25 cellular contexts compared by ENCODE assay signal in genomic region chrX:10049246-10049645, GRCh38.
DNase-seq lines count a peak whose midpoint lies in the region; ATAC-seq and TF ChIP-seq lines count a peak whose summit lies in the region.
"Had no signal": no experiment of that assay in that cellular context is flagged by ENCODE, and none has a peak within 500 bp of the region (broad histone marks: within the 10 kb centered on the region; RNA-seq: fewer than 3 reads in every experiment).

No MANE protein-coding gene starts in this region.

- TF ChIP-seq CTCF in heart right ventricle (IDR thresholded peaks at IDR 0.05) (no peak), endothelial cell (IDR thresholded peaks at IDR 0.05; ENCODE audit: unreplicated experiment) (no peak), upper lobe of right lung (IDR thresholded peaks at IDR 0.05) (no peak), H9 (conservative IDR thresholded peaks at IDR 0.05) (no peak)

- peaks cover 31% of the 10 kb centered on the region for H3K4me1 Mint-ChIP-seq in endothelial cell (ENCODE audit: unreplicated experiment)
- peaks cover 57 to 60% of the 10 kb centered on the region in 2 experiments for H3K4me1 Mint-ChIP-seq in H9
- H3K4me1 Mint-ChIP-seq: activated naive CD4-positive, alpha-beta T cell treated with anti-CD3 and anti-CD28 coated beads, Interleukin-2, amount 50 U/mL, for 24 hours had no signal

- H3K4ac ChIP-seq in H9 (ENCODE audit: low read depth, low read length), result no peak overlapping the region

- no peak overlapping the region for H2AK5ac ChIP-seq in H9 (ENCODE audit: insufficient read length, low read length)

- H3K4me3 ChIP-seq in heart right ventricle, result no peak overlapping the region
- no peak overlapping the region for H3K4me3 ChIP-seq in iPS-20b (ENCODE audit: low read length)
- no peak overlapping the region for H3K4me3 ChIP-seq in upper lobe of right lung
- H3K4me3 ChIP-seq: mucosa of descending colon, SJCRH30 had no signal

- H4K91ac ChIP-seq in H9 (ENCODE audit: insufficient read length, low read depth, low read length), result no peak overlapping the region

- H3K79me1 ChIP-seq in H9 (ENCODE audit: insufficient read depth, low read depth, low read length, poor library complexity, severe bottlenecking), result no peaks in the 10 kb centered on the region

- intact Hi-C loops in heart right ventricle (cut with DNase I), result loop anchor here in 1 of 10 donors (5.0 kb wide), 1 partner anchor 37 kb away; no protein-coding TSS in a partner anchor
- intact Hi-C loops in Right ventricle myocardium inferior (cut with DNase I), result no loop called here
- intact Hi-C loops in upper lobe of right lung (cut with DNase I), result no loop called here

- H2BK12ac ChIP-seq in H9 (ENCODE audit: insufficient read length, low read depth, low read length), result no peak overlapping the region

- H3K4me2 ChIP-seq in H9 (ENCODE audit: insufficient read depth, insufficient read length, low read length), result no peak overlapping the region

- H3T11ph ChIP-seq in H9 (ENCODE audit: low read length), result no peak overlapping the region

- peak overlapping the region in 6 of 10 donors; percentile 7 to 77 (median 53) for H3K27ac ChIP-seq in heart right ventricle
- peak overlapping the region; percentile 92 for H3K27ac ChIP-seq in iPS-20b (ENCODE audit: low read length)
- H3K27ac ChIP-seq in upper lobe of right lung, result peak overlapping the region; percentile 42
- no peak overlapping the region for H3K27ac ChIP-seq in H9 (ENCODE audit: insufficient read length, low read depth, low read length)
- H3K27ac ChIP-seq: SJCRH30, WERI-Rb-1 had no signal

- 58 to 60% methylated on average over 3 of the region's 3 CpGs for WGBS in heart right ventricle, 2 donors
- WGBS in H9 (ENCODE audit: extremely low coverage, insufficient read length, low lambda C conversion rate), result no CpG with 5 or more reads among the region's 3 CpGs

- DNase-seq in heart right ventricle (no peak), Right ventricle myocardium inferior (ENCODE audit: missing footprints) (no peak), endothelial cell (ENCODE audit: low spot score) (no peak), upper lobe of right lung (no peak), putamen (ENCODE audit: low spot score) (no peak), NCI-H2196 (lab: John Stamatoyannopoulos, UW; ENCODE audit: unreplicated experiment) (no peak), H9 (no peak)
- DNase-seq: 8988T; activated CD4-positive, alpha-beta T cell treated with anti-CD3 and anti-CD28 coated beads for 48 hours; AML-193; CD4-positive, alpha-beta memory T cell; effector CD8-positive, alpha-beta T cell; islet precursor cell; mucosa of descending colon; natural killer cell; NCI-H1048; NCI-H1694 treated with DMSO at 0.1 percent for 48 hours; SW 1271; WERI-Rb-1 had no signal

- H3K36me3 ChIP-seq in heart right ventricle, result no peaks in the 10 kb centered on the region
- no peaks in the 10 kb centered on the region for H3K36me3 ChIP-seq in iPS-20b (ENCODE audit: insufficient read depth, low read depth, low read length)
- H3K36me3 ChIP-seq in upper lobe of right lung, result no peaks in the 10 kb centered on the region
- H3K36me3 ChIP-seq: SJCRH30, WERI-Rb-1 had no signal

- no peak overlapping the region for H2BK20ac ChIP-seq in H9 (ENCODE audit: low read depth, low read length, poor library complexity, severe bottlenecking)

- no peak overlapping the region for H2AFZ ChIP-seq in H9 (ENCODE audit: low read length)

- H4K20me1 ChIP-seq in H9 (ENCODE audit: control insufficient read depth, insufficient read depth, insufficient read length), result no peaks in the 10 kb centered on the region

- H3K27me3 Mint-ChIP-seq in endothelial cell (ENCODE audit: unreplicated experiment) (peaks cover 4% of the 10 kb centered on the region), H9 (ENCODE audit: low read depth) (no peaks in the 10 kb centered on the region)
- H3K27me3 Mint-ChIP-seq: activated naive CD4-positive, alpha-beta T cell treated with anti-CD3 and anti-CD28 coated beads, Interleukin-2, amount 50 U/mL, for 24 hours; CD4-positive, alpha-beta memory T cell; stimulated activated memory B cell treated with anti-CD40 and anti-IgM and Interleukin-4, amounts not matched to agents 10 μg/mL and 1 μg/mL and 100 μg/mL, for 72 hours had no signal

- H3K9me3 ChIP-seq in heart right ventricle (no peaks in the 10 kb centered on the region), iPS-20b (ENCODE audit: insufficient read depth, low read depth, low read length) (no peaks in the 10 kb centered on the region), upper lobe of right lung (no peaks in the 10 kb centered on the region), H9 (ENCODE audit: control insufficient read depth, low read depth, low read length) (no peaks in the 10 kb centered on the region)
- H3K9me3 ChIP-seq: mucosa of descending colon, SJCRH30 had no signal

- no peak overlapping the region for H3K18ac ChIP-seq in H9 (ENCODE audit: insufficient read length, low read depth, low read length)

- H3K4me3 Mint-ChIP-seq in endothelial cell (ENCODE audit: unreplicated experiment), result no peak overlapping the region
- no peak overlapping the region for H3K4me3 Mint-ChIP-seq in H9
- H3K4me3 Mint-ChIP-seq: activated naive CD4-positive, alpha-beta T cell treated with anti-CD3 and anti-CD28 coated beads, Interleukin-2, amount 50 U/mL, for 24 hours; CD4-positive, alpha-beta memory T cell; natural killer cell; stimulated activated memory B cell treated with anti-CD40 and anti-IgM and Interleukin-4, amounts not matched to agents 10 μg/mL and 1 μg/mL and 100 μg/mL, for 72 hours had no signal

- ATAC-seq in heart right ventricle (no peak), Right ventricle myocardium inferior (no peak), upper lobe of right lung (no peak)
- ATAC-seq: esophagus mucosa; mucosa of descending colon; natural killer cell; stimulated activated memory B cell treated with anti-CD40 and anti-IgM and Interleukin-4, amounts not matched to agents 10 μg/mL and 1 μg/mL and 100 μg/mL, for 72 hours had no signal

- H3K36me3 Mint-ChIP-seq in endothelial cell (ENCODE audit: low read depth, unreplicated experiment) (peaks cover 3% of the 10 kb centered on the region), H9 (ENCODE audit: insufficient read depth in 1 of 3, low read depth in 3 of 3) (peaks cover 0 to 4% (median 1%) of the 10 kb centered on the region in 3 experiments; a peak in 4 of 7 replicates)
- H3K36me3 Mint-ChIP-seq: activated naive CD4-positive, alpha-beta T cell treated with anti-CD3 and anti-CD28 coated beads, Interleukin-2, amount 50 U/mL, for 24 hours; CD4-positive, alpha-beta memory T cell; natural killer cell; stimulated activated memory B cell treated with anti-CD40 and anti-IgM and Interleukin-4, amounts not matched to agents 10 μg/mL and 1 μg/mL and 100 μg/mL, for 72 hours had no signal

- H3K14ac ChIP-seq in H9 (ENCODE audit: insufficient read depth, low read length), result no peak overlapping the region

- no peak overlapping the region for H3K9ac ChIP-seq in iPS-20b (ENCODE audit: low read depth, low read length)
- no peak overlapping the region for H3K9ac ChIP-seq in H9 (ENCODE audit: extremely low read depth, insufficient read length, low read length)

- H3K4me1 ChIP-seq in heart right ventricle (peaks cover 0 to 97% (median 76%) of the 10 kb centered on the region in 9 donors), iPS-20b (ENCODE audit: insufficient read depth, low read length) (peaks cover 33% of the 10 kb centered on the region), upper lobe of right lung (peaks cover 26% of the 10 kb centered on the region), H9 (ENCODE audit: insufficient read depth, low read length) (peaks cover 23% of the 10 kb centered on the region)

- H2BK5ac ChIP-seq in H9 (ENCODE audit: insufficient read length, low read length), result no peak overlapping the region

- H2BK120ac ChIP-seq in H9 (ENCODE audit: low read depth, low read length, poor library complexity, severe bottlenecking), result no peak overlapping the region

- H3K9me3 Mint-ChIP-seq in endothelial cell (ENCODE audit: unreplicated experiment), result no peaks in the 10 kb centered on the region
- peaks cover 42 to 49% of the 10 kb centered on the region in 2 experiments for H3K9me3 Mint-ChIP-seq in H9
- H3K9me3 Mint-ChIP-seq: activated naive CD4-positive, alpha-beta T cell treated with anti-CD3 and anti-CD28 coated beads, Interleukin-2, amount 50 U/mL, for 24 hours; activated T-helper 2 cell treated with anti-CD3 and anti-CD28 coated beads, Interferon-gamma antibody, Interleukin-2, Interleukin-4, amounts not matched to agents 10 μg/mL and 5 μg/mL and 100 μg/mL, durations not matched to agents 14 hours and 24 hours and 36 hours; CD4-positive, alpha-beta memory T cell; natural killer cell; stimulated activated memory B cell treated with anti-CD40 and anti-IgM and Interleukin-4, amounts not matched to agents 10 μg/mL and 1 μg/mL and 100 μg/mL, for 72 hours had no signal

- H3K56ac ChIP-seq in H9 (ENCODE audit: insufficient read length, low read depth, low read length), result no peak overlapping the region

- no peak overlapping the region for H2BK15ac ChIP-seq in H9 (ENCODE audit: low read depth, low read length)

- peak overlapping the region; percentile 30 for H3K27ac Mint-ChIP-seq in endothelial cell (ENCODE audit: unreplicated experiment)
- H3K27ac Mint-ChIP-seq in H9, result peak overlapping the region in 1 of 3 experiments; percentile 91; a peak in 1 of 7 replicates
- H3K27ac Mint-ChIP-seq: activated naive CD4-positive, alpha-beta T cell treated with anti-CD3 and anti-CD28 coated beads, Interleukin-2, amount 50 U/mL, for 24 hours; activated T-helper 2 cell treated with anti-CD3 and anti-CD28 coated beads, Interferon-gamma antibody, Interleukin-2, Interleukin-4, amounts not matched to agents 10 μg/mL and 5 μg/mL and 100 μg/mL, durations not matched to agents 14 hours and 24 hours and 36 hours; CD4-positive, alpha-beta memory T cell; natural killer cell; stimulated activated memory B cell treated with anti-CD40 and anti-IgM and Interleukin-4, amounts not matched to agents 10 μg/mL and 1 μg/mL and 100 μg/mL, for 72 hours had no signal

- H3K27me3 ChIP-seq in heart right ventricle (peaks cover 0 to 3% (median 0%) of the 10 kb centered on the region in 7 donors), iPS-20b (ENCODE audit: insufficient read depth, low read length) (no peaks in the 10 kb centered on the region), upper lobe of right lung (no peaks in the 10 kb centered on the region), H9 (ENCODE audit: insufficient read depth, low read length) (no peaks in the 10 kb centered on the region)
- H3K27me3 ChIP-seq: SJCRH30 had no signal

- no peak overlapping the region for H4K5ac ChIP-seq in H9 (ENCODE audit: insufficient read length, low read depth, low read length)

- H3K79me2 ChIP-seq in H9 (ENCODE audit: insufficient read depth, low read length), result no peaks in the 10 kb centered on the region; the same call in 1 of the 2 replicates

- no peak overlapping the region for H3K23ac ChIP-seq in H9 (ENCODE audit: insufficient read length, low read depth, low read length)

- no peaks in the 10 kb centered on the region for H3K23me2 ChIP-seq in H9 (ENCODE audit: insufficient read length, low read depth, low read length, poor library complexity, severe bottlenecking)

- H4K8ac ChIP-seq in H9 (replicated peaks; ENCODE audit: insufficient read length, low read depth, low read length), result no peak overlapping the region
